In the genomic region with DNA sequence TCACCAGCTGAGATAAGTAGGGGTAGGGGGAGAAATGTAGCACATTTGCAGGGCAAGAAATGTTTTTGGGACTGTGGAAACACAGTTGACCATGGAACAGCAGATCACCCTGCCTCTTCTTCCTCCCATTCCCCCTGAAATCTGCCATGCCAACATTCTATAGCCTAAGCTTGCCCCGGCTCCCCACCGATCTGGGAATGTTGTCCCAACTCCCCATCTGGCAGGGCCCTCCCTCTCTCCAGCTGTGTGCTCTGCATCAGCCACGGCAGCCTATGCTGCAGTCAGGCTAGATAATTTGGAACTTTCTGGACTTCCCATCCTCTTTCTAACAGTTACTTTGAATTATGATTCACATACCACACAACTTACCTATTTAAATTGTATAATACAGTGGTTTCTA, we compare ENCODE assay signal across 20 cellular contexts.
DNase-seq lines count a peak whose midpoint lies in the region; ATAC-seq, FAIRE-seq and TF ChIP-seq lines count a peak whose summit lies in the region.
"Had no signal": no experiment of that assay in that cellular context is flagged by ENCODE, and none has a peak within 500 bp of the region (broad histone marks: within the 10 kb centered on the region; RNA-seq: fewer than 3 reads in every experiment).

No MANE protein-coding gene starts in this region.

- no peak overlapping the region for H4K91ac ChIP-seq in H1 (replicated peaks; ENCODE audit: insufficient read length, low read length)

- H3K79me1 ChIP-seq in H1 (ENCODE audit: low read depth, low read length): no peaks in the 10 kb centered on the region

- FAIRE-seq in H1 (lab: Jason Lieb, UNC): no peak
- FAIRE-seq: GM12891, GM18507, GM19239 had no signal

- H3K79me2 ChIP-seq in H1 (ENCODE audit: control insufficient read depth in 1 of 2, insufficient read depth in 2 of 2, low read length in 2 of 2): no peaks in the 10 kb centered on the region
- H3K79me2 ChIP-seq in neural progenitor cell (ENCODE audit: low read depth): no peaks in the 10 kb centered on the region

- peak overlapping the region in 1 of 2 experiments; percentile 17; a peak in 1 of 4 replicates for H3K4me2 ChIP-seq in H1 (ENCODE audit: insufficient read depth in 1 of 2, low read depth in 2 of 2, low read length in 2 of 2)
- H3K4me2 ChIP-seq in neural progenitor cell: peak overlapping the region; percentile 2

- H3K9me3 ChIP-seq in H1 (ENCODE audit: insufficient read depth in 2 of 2, low read depth in 1 of 2, low read length in 1 of 2): no peaks in the 10 kb centered on the region
- H3K9me3 ChIP-seq in iPS-18a (ENCODE audit: control insufficient read depth, low read depth, low read length): no peaks in the 10 kb centered on the region
- H3K9me3 ChIP-seq in neural progenitor cell (ENCODE audit: low read depth): no peaks in the 10 kb centered on the region
- H3K9me3 ChIP-seq: Caco-2 had no signal

- H3K4me3 ChIP-seq in H7 (ENCODE audit: insufficient read depth, low read depth, low read length): no peak overlapping the region
- H3K4me3 ChIP-seq in H1 (ENCODE audit: extremely low read depth in 1 of 4, insufficient read depth in 2 of 4, low read depth in 3 of 4, low read length in 4 of 4): no peak overlapping the region
- peak overlapping the region; percentile 11 for H3K4me3 ChIP-seq in iPS-18a (ENCODE audit: low read length)
- no peak overlapping the region for H3K4me3 ChIP-seq in neural progenitor cell

- H2BK5ac ChIP-seq in H1 (ENCODE audit: low read depth, low read length): no peak overlapping the region

- H3K27me3 ChIP-seq in H7 (ENCODE audit: control insufficient read depth, insufficient read depth, low read length) (no peaks in the 10 kb centered on the region; the same call in 1 of the 2 replicates), H1 (replicated peaks in 1 of 4; ENCODE audit: control insufficient read depth in 3 of 4, extremely low read depth in 1 of 4, insufficient read depth in 3 of 4, low read length in 3 of 4) (no peaks in the 10 kb centered on the region), iPS-18a (ENCODE audit: control insufficient read depth, insufficient read depth, low read length) (no peaks in the 10 kb centered on the region), neural progenitor cell (no peaks in the 10 kb centered on the region)

- H3K27ac ChIP-seq in H1 (ENCODE audit: low read depth, low read length) (no peak overlapping the region), iPS-18a (ENCODE audit: low read length) (no peak overlapping the region), neural progenitor cell (no peak overlapping the region)
- H3K27ac ChIP-seq: C4-2B had no signal

- no peak overlapping the region for H3K56ac ChIP-seq in H1 (replicated peaks; ENCODE audit: insufficient read length, low read depth, low read length)

- no peak for TF ChIP-seq RAD21 in H1 (IDR thresholded peaks at IDR 0.05 in 1 of 2, conservative IDR thresholded peaks at IDR 0.05 in 1 of 2; ENCODE audit: low read depth in 2 of 2, low read length in 2 of 2)

- H4K20me1 ChIP-seq in H1 (replicated peaks in 1 of 2; ENCODE audit: control insufficient read depth in 1 of 2, insufficient read depth in 2 of 2, low read length in 2 of 2) (no peaks in the 10 kb centered on the region), neural progenitor cell (ENCODE audit: low read depth) (no peaks in the 10 kb centered on the region)

- no peaks in the 10 kb centered on the region for H3F3A ChIP-seq in neural progenitor cell (ENCODE audit: low read depth)

- DNase-seq in H7: peak; percentile 69
- no peak for DNase-seq in H1 (ENCODE audit: low read depth in 1 of 2, low spot score in 2 of 2)
- peak; percentile 49 for DNase-seq in neural progenitor cell (ENCODE audit: low spot score)
- DNase-seq: Caco-2; CD4-positive, CD25-positive, alpha-beta regulatory T cell; CD8-positive, alpha-beta T cell; DMS53; DMS79 treated with DMSO at 0.1 percent for 48 hours; GF-D8; GOT3; H9 had no signal

- H4K5ac ChIP-seq in H1 (ENCODE audit: insufficient read length, low read depth, low read length): no peak overlapping the region

- H3K4ac ChIP-seq in H1 (replicated peaks; ENCODE audit: insufficient read length, low read depth, low read length): no peak overlapping the region

- H3K14ac ChIP-seq in H1 (ENCODE audit: insufficient read length): no peak overlapping the region

- ATAC-seq in GM21360 (IDR thresholded peaks at IDR 0.05; ENCODE audit: unreplicated experiment): no peak
- no peak for ATAC-seq in GM18511 (IDR thresholded peaks at IDR 0.05; ENCODE audit: unreplicated experiment)
- no peak for ATAC-seq in GM18868 (IDR thresholded peaks at IDR 0.05; ENCODE audit: unreplicated experiment)
- ATAC-seq: CD8-positive, alpha-beta T cell; HCT116 had no signal

- POLR2A ChIA-PET in H1 (lab: Charles Lee; ENCODE audit: partially characterized antibody): no interaction called here

- no peak overlapping the region for H3K4me3 Mint-ChIP-seq in neural progenitor cell
- H3K4me3 Mint-ChIP-seq: CD4-positive, CD25-positive, alpha-beta regulatory T cell; CD8-positive, alpha-beta T cell; H9 had no signal

- peaks cover 11% of the 10 kb centered on the region for H3K4me1 Mint-ChIP-seq in neural progenitor cell
- H3K4me1 Mint-ChIP-seq: CD4-positive, CD25-positive, alpha-beta regulatory T cell had no signal

- H3K9ac ChIP-seq in H1 (replicated peaks in 1 of 4; ENCODE audit: extremely low read depth in 1 of 4, low read depth in 3 of 4, low read length in 3 of 4) (no peak overlapping the region), iPS-18a (ENCODE audit: low read length) (no peak overlapping the region), neural progenitor cell (no peak overlapping the region)

- TF ChIP-seq CTCF in H1 (IDR thresholded peaks at IDR 0.05; ENCODE audit: control extremely low read depth in 1 of 3, insufficient read depth in 1 of 3, low read depth in 1 of 3, low read length in 3 of 3): no peak
- no peak for TF ChIP-seq CTCF in neural progenitor cell (IDR thresholded peaks at IDR 0.05)

- H2BK120ac ChIP-seq in H1 (replicated peaks; ENCODE audit: low read depth, low read length): no peak overlapping the region

- H3K9me3 Mint-ChIP-seq in neural progenitor cell: no peaks in the 10 kb centered on the region
- H3K9me3 Mint-ChIP-seq: CD8-positive, alpha-beta T cell; H9 had no signal

- no peak overlapping the region for H2BK15ac ChIP-seq in H1 (ENCODE audit: low read length)

- H3K23me2 ChIP-seq in H1 (ENCODE audit: low read depth, low read length): no peaks in the 10 kb centered on the region

- no peak overlapping the region for H3K23ac ChIP-seq in H1 (ENCODE audit: insufficient read length)

- H2AFZ ChIP-seq in H1 (ENCODE audit: low read length) (peak overlapping the region; percentile 91; the same call in 1 of the 2 replicates), neural progenitor cell (replicated peaks) (peak overlapping the region; percentile 19)

- H3K36me3 ChIP-seq in H7 (replicated peaks; ENCODE audit: control insufficient read depth, insufficient read depth, low read length): no peaks in the 10 kb centered on the region
- H3K36me3 ChIP-seq in H1 (ENCODE audit: control insufficient read depth in 2 of 4, insufficient read depth in 4 of 4, low read length in 3 of 4): no peaks in the 10 kb centered on the region
- H3K36me3 ChIP-seq in iPS-18a (ENCODE audit: control insufficient read depth, low read depth, low read length): no peaks in the 10 kb centered on the region
- no peaks in the 10 kb centered on the region for H3K36me3 ChIP-seq in neural progenitor cell

- no peak for TF ChIP-seq EP300 in H1 (IDR thresholded peaks at IDR 0.05; ENCODE audit: borderline replicate concordance in 1 of 2, low read depth in 2 of 2, low read length in 2 of 2)

- no peaks in the 10 kb centered on the region for H3K36me3 Mint-ChIP-seq in neural progenitor cell
- H3K36me3 Mint-ChIP-seq: CD4-positive, CD25-positive, alpha-beta regulatory T cell; CD8-positive, alpha-beta T cell had no signal

- peaks cover 3 to 7% (median 6%) of the 10 kb centered on the region in 4 experiments; a peak in 4 of 7 replicates for H3K4me1 ChIP-seq in H1 (replicated peaks in 1 of 4; ENCODE audit: control insufficient read depth in 3 of 4, insufficient read depth in 4 of 4, low read length in 3 of 4)
- peaks cover 13% of the 10 kb centered on the region for H3K4me1 ChIP-seq in iPS-18a (ENCODE audit: control insufficient read depth, low read depth, low read length)
- peaks cover 9% of the 10 kb centered on the region for H3K4me1 ChIP-seq in neural progenitor cell
- H3K4me1 ChIP-seq: Caco-2 had no signal

- no peak overlapping the region for H3K18ac ChIP-seq in H1 (ENCODE audit: extremely low read depth, low read length)

- 51% methylated on average over 3 of the region's 3 CpGs; no CpG with 5 or more reads in 1 of the 2 experiments for WGBS in H1 (ENCODE audit: extremely low coverage in 1 of 2, insufficient coverage in 1 of 2, insufficient read length in 1 of 2, insufficient replicate concordance in 2 of 2, low coverage in 1 of 2, low lambda C conversion rate in 2 of 2, missing lambda C conversion rate in 1 of 2), 2 experiments

- no peak for TF ChIP-seq POLR2A in H1 (IDR thresholded peaks at IDR 0.05; ENCODE audit: control extremely low read depth in 1 of 2, low read depth in 2 of 2, low read length in 2 of 2)

- no peak overlapping the region for H3K27ac Mint-ChIP-seq in neural progenitor cell
- H3K27ac Mint-ChIP-seq: CD4-positive, CD25-positive, alpha-beta regulatory T cell; CD8-positive, alpha-beta T cell; H9 had no signal

- no peak overlapping the region for H4K8ac ChIP-seq in H1 (ENCODE audit: extremely low read depth, insufficient read depth, low read length)

- CTCF ChIA-PET in H1 (lab: Charles Lee; ENCODE audit: partially characterized antibody): interaction anchor here (0.6 to 1.7 kb wide), 2 partner anchors 369 to 1317 kb away, joined by 3 to 5 read pairs; no protein-coding TSS in a partner anchor

- H3K27me3 Mint-ChIP-seq in neural progenitor cell (ENCODE audit: insufficient read depth, low read depth): no peaks in the 10 kb centered on the region
- H3K27me3 Mint-ChIP-seq: CD4-positive, CD25-positive, alpha-beta regulatory T cell had no signal

- H2BK20ac ChIP-seq in H1 (ENCODE audit: low read length): no peak overlapping the region

- H2AK5ac ChIP-seq in H1 (ENCODE audit: low read depth, low read length): no peak overlapping the region

- no peak overlapping the region for H2BK12ac ChIP-seq in H1 (ENCODE audit: low read depth, low read length)

TF ChIP-seq in H1, 55 proteins besides CTCF, POLR2A, EP300 and RAD21:
- TF ChIP-seq TEAD4 (IDR thresholded peaks at IDR 0.05; ENCODE audit: low read depth, low read length): peak; percentile 61
- TF ChIP-seq BCL11A (IDR thresholded peaks at IDR 0.05; ENCODE audit: low read depth in 2 of 2, low read length in 2 of 2): no peak
- TF ChIP-seq TCF12 (IDR thresholded peaks at IDR 0.05; ENCODE audit: low read depth, low read length): 0 out of 2 replicates have a peak, but pooled peaks have one; percentile 31
- TF ChIP-seq HDAC6 (IDR thresholded peaks at IDR 0.05; ENCODE audit: low read depth, low read length): no peak
- TF ChIP-seq, protein P1, sequence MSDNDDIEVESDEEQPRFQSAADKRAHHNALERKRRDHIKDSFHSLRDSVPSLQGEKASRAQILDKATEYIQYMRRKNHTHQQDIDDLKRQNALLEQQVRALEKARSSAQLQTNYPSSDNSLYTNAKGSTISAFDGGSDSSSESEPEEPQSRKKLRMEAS (IDR thresholded peaks at IDR 0.05): no peak
- TF ChIP-seq MAFK (IDR thresholded peaks at IDR 0.05; ENCODE audit: low read depth, low read length): no peak

Comparison
In these comparisons a context has a peak if more than half of its experiments do, and no peak if none do; other contexts are left out.
1. DNase-seq: peak in H7 (single experiment) and neural progenitor cell (single experiment); none in H1 (0 of 2).